In genomic region chr15:58546635-58547627, GRCh38 we compare ENCODE assay signal across 9 cellular contexts.
DNase-seq lines count a peak whose midpoint lies in the region; ATAC-seq and TF ChIP-seq lines count a peak whose summit lies in the region.
"Had no signal": no experiment of that assay in that cellular context is flagged by ENCODE, and none has a peak within 500 bp of the region (broad histone marks: within the 10 kb centered on the region; RNA-seq: fewer than 3 reads in every experiment).

No MANE protein-coding gene starts in this region.

- no peak for TF ChIP-seq POLR2A in upper lobe of left lung (IDR thresholded peaks at IDR 0.05)

- H3K4me3 ChIP-seq in upper lobe of left lung, result no peak overlapping the region

- H3K36me3 Mint-ChIP-seq in activated CD4-positive, alpha-beta T cell treated with anti-CD3 and anti-CD28 coated beads, Interleukin-2, amount 10 ng/mL, durations not matched to agents 7 days and 5 days (ENCODE audit: low read depth), result peaks cover 16% of the 10 kb centered on the region
- no peaks in the 10 kb centered on the region for H3K36me3 Mint-ChIP-seq in activated T-cell treated with anti-CD3 and anti-CD28 coated beads, Interleukin-2, amount 50 U/mL, for 24 hours (ENCODE audit: low read depth)

- WGBS in upper lobe of left lung, 2 donors, result 79 to 80% methylated on average over 7 to 13 of the region's 13 CpGs

- peak overlapping the region; percentile 95 for H3K27ac Mint-ChIP-seq in activated CD4-positive, alpha-beta T cell treated with anti-CD3 and anti-CD28 coated beads, Interleukin-2, amount 10 ng/mL, durations not matched to agents 7 days and 5 days
- H3K27ac Mint-ChIP-seq in activated T-cell treated with anti-CD3 and anti-CD28 coated beads, Interleukin-2, amount 50 U/mL, for 24 hours, result no peak overlapping the region

- peaks cover 3% of the 10 kb centered on the region for H3K9me3 Mint-ChIP-seq in activated CD4-positive, alpha-beta T cell treated with anti-CD3 and anti-CD28 coated beads, Interleukin-2, amount 10 ng/mL, durations not matched to agents 7 days and 5 days
- H3K9me3 Mint-ChIP-seq in activated T-cell treated with anti-CD3 and anti-CD28 coated beads, Interleukin-2, amount 50 U/mL, for 24 hours, result no peaks in the 10 kb centered on the region

- no peaks in the 10 kb centered on the region for H3K36me3 ChIP-seq in upper lobe of left lung

- DNase-seq in activated CD4-positive, alpha-beta T cell treated with anti-CD3 and anti-CD28 coated beads, Interleukin-2, amount 10 ng/mL, durations not matched to agents 7 days and 5 days, result no peak
- DNase-seq in activated CD4-positive, alpha-beta T cell treated with anti-CD3 and anti-CD28 coated beads, Interleukin-2, amount 50 U/mL, for 48 hours, result no peak
- DNase-seq in amniotic epithelial cell (ENCODE audit: low read depth) (peak; percentile 90), kidney glomerular epithelial cell (lab: John Stamatoyannopoulos, UW) (peak; percentile 94), upper lobe of left lung (no peak), NOMO-1 treated with dmso at 0.1 percent for 144 hours (lab: John Stamatoyannopoulos, UW; ENCODE audit: unreplicated experiment) (no peak)
- no peak for DNase-seq in central memory CD4-positive, alpha-beta T cell
- DNase-seq in activated T-cell treated with anti-CD3 and anti-CD28 coated beads, Interleukin-2, amount 50 U/mL, for 24 hours, result no peak
- DNase-seq: stimulated activated CD8-positive, alpha-beta memory T cell treated with anti-CD3 and anti-CD28 coated beads, Interleukin-4, amount 100 ng/mL, for 48 hours had no signal

- H3K4me1 ChIP-seq in upper lobe of left lung, result peaks cover under 1 to 9% (median 4%) of the 10 kb centered on the region in 4 donors

- TF ChIP-seq EP300 in upper lobe of left lung (IDR thresholded peaks at IDR 0.05), result no peak

- POLR2A ChIA-PET in activated CD4-positive, alpha-beta T cell treated with anti-CD3 and anti-CD28 coated beads, Interleukin-2, amount 10 ng/mL, durations not matched to agents 7 days and 5 days (lab: Charles Lee), result no interaction called here

- CTCF ChIA-PET in activated CD4-positive, alpha-beta T cell treated with anti-CD3 and anti-CD28 coated beads, Interleukin-2, amount 10 ng/mL, durations not matched to agents 7 days and 5 days (lab: Charles Lee), result interaction anchor here (0.5 to 3.6 kb wide), 6 partner anchors 8 to 241 kb away, joined by 3 to 13 read pairs (median 4); no protein-coding TSS in a partner anchor

- no peak for TF ChIP-seq CTCF in upper lobe of left lung (IDR thresholded peaks at IDR 0.05)

- H3K27ac ChIP-seq in upper lobe of left lung, result peak overlapping the region in 1 of 4 donors; percentile 35

- peak; percentile 59 to 82 for ATAC-seq in upper lobe of left lung (ENCODE audit: low FRiP score in 2 of 2)

- H3K9me3 ChIP-seq in upper lobe of left lung, result no peaks in the 10 kb centered on the region

- peaks cover 58% of the 10 kb centered on the region for H3K4me1 Mint-ChIP-seq in activated CD4-positive, alpha-beta T cell treated with anti-CD3 and anti-CD28 coated beads, Interleukin-2, amount 10 ng/mL, durations not matched to agents 7 days and 5 days
- H3K4me1 Mint-ChIP-seq in activated T-cell treated with anti-CD3 and anti-CD28 coated beads, Interleukin-2, amount 50 U/mL, for 24 hours (ENCODE audit: low read depth), result peaks cover 30% of the 10 kb centered on the region

- H3K27me3 ChIP-seq in upper lobe of left lung, result no peaks in the 10 kb centered on the region

- no peaks in the 10 kb centered on the region for H3K27me3 Mint-ChIP-seq in activated CD4-positive, alpha-beta T cell treated with anti-CD3 and anti-CD28 coated beads, Interleukin-2, amount 10 ng/mL, durations not matched to agents 7 days and 5 days
- peaks cover under 1% of the 10 kb centered on the region for H3K27me3 Mint-ChIP-seq in activated T-cell treated with anti-CD3 and anti-CD28 coated beads, Interleukin-2, amount 50 U/mL, for 24 hours

- H3K4me3 Mint-ChIP-seq in activated CD4-positive, alpha-beta T cell treated with anti-CD3 and anti-CD28 coated beads, Interleukin-2, amount 10 ng/mL, durations not matched to agents 7 days and 5 days, result no peak overlapping the region
- H3K4me3 Mint-ChIP-seq in activated T-cell treated with anti-CD3 and anti-CD28 coated beads, Interleukin-2, amount 50 U/mL, for 24 hours, result no peak overlapping the region

Comparison
In these comparisons a context has a peak if more than half of its experiments do, and no peak if none do; other contexts are left out.
1. DNase-seq: peak in amniotic epithelial cell (single experiment) and kidney glomerular epithelial cell (single experiment); none in activated CD4-positive, alpha-beta T cell treated with anti-CD3 and anti-CD28 coated beads, Interleukin-2, amount 10 ng/mL, durations not matched to agents 7 days and 5 days (single experiment), activated CD4-positive, alpha-beta T cell treated with anti-CD3 and anti-CD28 coated beads, Interleukin-2, amount 50 U/mL, for 48 hours (0 of 2), upper lobe of left lung (0 of 2), central memory CD4-positive, alpha-beta T cell (single experiment), activated T-cell treated with anti-CD3 and anti-CD28 coated beads, Interleukin-2, amount 50 U/mL, for 24 hours (single experiment) and NOMO-1 treated with dmso at 0.1 percent for 144 hours (single experiment).